24 cellular contexts compared by ENCODE assay signal in genomic region chr1:54889132-54889725, GRCh38.
"Had no signal": no experiment of that assay in that cellular context is flagged by ENCODE, and none has a peak within 500 bp of the region (broad histone marks: within the 10 kb centered on the region; RNA-seq: fewer than 3 reads in every experiment).

No MANE protein-coding gene starts in this region.

- H3K9me3 Mint-ChIP-seq: activated CD4-positive, alpha-beta memory T cell treated with anti-CD3 and anti-CD28 coated beads, Interleukin-2, amount 10 ng/mL, durations not matched to agents 7 days and 5 days; activated CD4-positive, alpha-beta T cell treated with anti-CD3 and anti-CD28 coated beads, Interleukin-2, amount 10 ng/mL, durations not matched to agents 24 days and 14 days; activated naive CD4-positive, alpha-beta T cell treated with anti-CD3 and anti-CD28 coated beads, Interleukin-2, amount 50 U/mL, for 72 hours; activated T-cell treated with anti-CD3 and anti-CD28 coated beads, Interleukin-2, amount 50 U/mL, for 24 hours had no signal

- H3K27me3 ChIP-seq: dorsolateral prefrontal cortex, right atrium auricular region, testis, transverse colon, uterus had no signal

- H3K9me3 ChIP-seq: left ventricle myocardium inferior, psoas muscle, right atrium auricular region, testis, transverse colon, uterus had no signal

- H3K4me3 ChIP-seq: coronary artery, left ventricle myocardium inferior, psoas muscle, right atrium auricular region, testis, transverse colon, uterus had no signal

- H3K27ac Mint-ChIP-seq: activated CD4-positive, alpha-beta memory T cell treated with anti-CD3 and anti-CD28 coated beads, Interleukin-2, amount 10 ng/mL, durations not matched to agents 7 days and 5 days; activated CD4-positive, alpha-beta T cell treated with anti-CD3 and anti-CD28 coated beads, Interleukin-2, amount 10 ng/mL, durations not matched to agents 24 days and 14 days; activated naive CD4-positive, alpha-beta T cell treated with anti-CD3 and anti-CD28 coated beads, Interleukin-2, amount 50 U/mL, for 72 hours; activated T-cell treated with anti-CD3 and anti-CD28 coated beads, Interleukin-2, amount 50 U/mL, for 24 hours had no signal

- DNase-seq: activated CD4-positive, alpha-beta memory T cell treated with anti-CD3 and anti-CD28 coated beads, Interleukin-2, amount 10 ng/mL, durations not matched to agents 7 days and 5 days; activated CD4-positive, alpha-beta T cell treated with anti-CD3 and anti-CD28 coated beads, Interleukin-2, amount 10 ng/mL, durations not matched to agents 24 days and 14 days; activated CD4-positive, CD25-positive, alpha-beta regulatory T cell treated with anti-CD3 and anti-CD28 coated beads, Interleukin-2, amount 50 U/mL, for 72 hours; activated CD8-positive, alpha-beta memory T cell treated with anti-CD3 and anti-CD28 coated beads, Interleukin-2, amount 50 U/mL, for 48 hours; activated gamma-delta T cell treated with Interleukin-2 at 50 U/mL for 16 hours; activated T-cell treated with anti-CD3 and anti-CD28 coated beads, Interleukin-2, amount 50 U/mL, for 24 hours; anterior cingulate cortex; dorsolateral prefrontal cortex; effector memory CD4-positive, alpha-beta T cell; islet precursor cell; left ventricle myocardium inferior; mammary epithelial cell; nucleus accumbens; psoas muscle; stimulated activated CD4-positive, alpha-beta T cell treated with anti-CD3 and anti-CD28 coated beads, Interleukin-2, amount 100 ng/mL, for 48 hours; stimulated activated naive CD4-positive, alpha-beta T cell treated with Interleukin-2 at 50 U/mL for 16 hours; testis; transverse colon; uterus; WERI-Rb-1 had no signal

- ATAC-seq: activated naive CD4-positive, alpha-beta T cell treated with anti-CD3 and anti-CD28 coated beads, Interleukin-2, amount 50 U/mL, for 72 hours; psoas muscle had no signal

- H3K27ac ChIP-seq: coronary artery, left ventricle myocardium inferior, parathyroid adenoma, psoas muscle, right atrium auricular region, testis, transverse colon, uterus, WERI-Rb-1 had no signal

- H3K4me1 ChIP-seq: uterus had no signal

- H3K36me3 ChIP-seq: left ventricle myocardium inferior, right atrium auricular region, transverse colon, uterus had no signal
